9 cellular contexts compared by ENCODE assay signal in the genomic region with DNA sequence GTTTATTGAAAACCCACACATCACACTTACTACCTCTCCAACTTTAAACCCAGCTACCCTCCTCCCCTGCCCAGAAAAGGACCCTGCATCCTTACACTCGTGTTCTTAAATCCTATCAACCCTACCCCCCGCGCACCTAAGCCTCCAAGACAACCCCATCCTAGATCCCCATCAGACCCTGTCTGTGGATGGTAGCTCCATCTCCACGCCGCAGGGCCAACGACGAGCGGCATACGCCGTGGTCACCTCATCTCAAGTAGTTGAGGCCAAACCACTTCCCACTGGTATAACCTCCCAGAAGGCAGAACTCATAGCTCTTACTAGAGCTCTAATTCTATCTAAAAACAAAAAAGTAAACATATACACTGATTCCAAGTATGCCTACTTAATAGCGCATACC. TPM values are rescaled to one million over a fixed set of nuclear protein-coding genes. Genes with fewer than 3 reads are reported as not detected.
"Had no signal": no experiment of that assay in that cellular context is flagged by ENCODE, and none has a peak within 500 bp of the region (broad histone marks: within the 10 kb centered on the region; RNA-seq: fewer than 3 reads in every experiment).

No MANE protein-coding gene starts in this region.

- H3K27ac Mint-ChIP-seq: GM23338, HFFc6, IgD-negative memory B cell had no signal

- ATAC-seq: GM23338, HCT116 had no signal

- H3K27ac ChIP-seq: HL-60 had no signal

- H2AFZ ChIP-seq: GM23338 had no signal

- H3K4me1 Mint-ChIP-seq: GM23338, IgD-negative memory B cell had no signal

- DNase-seq: H7, HFFc6 had no signal

- H3K9me3 ChIP-seq: HAP-1 had no signal

- H3K36me3 ChIP-seq: HAP-1 had no signal

- H3K4me3 ChIP-seq: GM23338, HAP-1 had no signal

- H3K4me3 Mint-ChIP-seq: GM23338, HFFc6 had no signal

- H3K4me2 ChIP-seq: GM23338 had no signal

- H3K36me3 Mint-ChIP-seq: IgD-negative memory B cell had no signal

- H3K4me1 ChIP-seq: HAP-1 had no signal

RNA-seq across cellular contexts. Expression of a gene that starts 9.4 kb away (rescaled TPM):
- total RNA-seq: GM23338, H1, H7, HFFc6, HT1080 had no signal
- polyA plus RNA-seq: GM23338, H1, IgD-negative memory B cell had no signal

RNA-seq across cellular contexts. Expression of a gene that starts 35.6 kb away (rescaled TPM):
- total RNA-seq: GM23338, H1, H7, HFFc6, HT1080 had no signal
- polyA plus RNA-seq: GM23338, IgD-negative memory B cell had no signal

RNA-seq across cellular contexts. Expression of a gene that starts 39.7 kb away (rescaled TPM):
- total RNA-seq: GM23338, H1, H7, HFFc6, HT1080 had no signal
- polyA plus RNA-seq: GM23338, H1, IgD-negative memory B cell had no signal

RNA-seq across cellular contexts. Expression of a gene that starts 52.2 kb away (rescaled TPM):
- total RNA-seq: GM23338, H1, H7, HFFc6, HT1080 had no signal
- polyA plus RNA-seq: GM23338, H1, IgD-negative memory B cell had no signal

RNA-seq across cellular contexts. Expression of a gene that starts 54.1 kb away (rescaled TPM):
- total RNA-seq: H1, H7, HFFc6, HT1080 had no signal
- polyA plus RNA-seq: GM23338, IgD-negative memory B cell had no signal
